10 cellular contexts compared by ENCODE assay signal in genomic region chr13:101149735-101150380, GRCh38.
DNase-seq lines count a peak whose midpoint lies in the region; ATAC-seq and TF ChIP-seq lines count a peak whose summit lies in the region.
"Had no signal": no experiment of that assay in that cellular context is flagged by ENCODE, and none has a peak within 500 bp of the region (broad histone marks: within the 10 kb centered on the region; RNA-seq: fewer than 3 reads in every experiment).

No MANE protein-coding gene starts in this region.

- TF ChIP-seq CTCF in dorsolateral prefrontal cortex (IDR thresholded peaks at IDR 0.05 in 54 of 56, conservative IDR thresholded peaks at IDR 0.05 in 2 of 56; ENCODE audit: low read depth in 1 of 56, partially characterized antibody in 56 of 56): peak in 32 of 56 donors; percentile 8 to 56 (median 27)
- TF ChIP-seq CTCF in retinal pigment epithelial cell (conservative IDR thresholded peaks at IDR 0.05; ENCODE audit: low read depth, low read length): peak; percentile 57

- no peaks in the 10 kb centered on the region for H3K4me1 Mint-ChIP-seq in activated naive CD8-positive, alpha-beta T cell treated with anti-CD3 and anti-CD28 coated beads, Interleukin-2, amount 50 U/mL, for 24 hours

- H3K36me3 Mint-ChIP-seq in activated naive CD8-positive, alpha-beta T cell treated with anti-CD3 and anti-CD28 coated beads, Interleukin-2, amount 50 U/mL, for 24 hours (ENCODE audit: low read depth): no peaks in the 10 kb centered on the region
- H3K36me3 Mint-ChIP-seq: IgD-negative memory B cell had no signal

- H3K27ac Mint-ChIP-seq in activated naive CD8-positive, alpha-beta T cell treated with anti-CD3 and anti-CD28 coated beads, Interleukin-2, amount 50 U/mL, for 24 hours: no peak overlapping the region
- H3K27ac Mint-ChIP-seq: B cell, IgD-negative memory B cell had no signal

- no peak overlapping the region for H3K4me3 Mint-ChIP-seq in activated naive CD8-positive, alpha-beta T cell treated with anti-CD3 and anti-CD28 coated beads, Interleukin-2, amount 50 U/mL, for 24 hours
- H3K4me3 Mint-ChIP-seq: B cell, IgD-negative memory B cell had no signal

- DNase-seq in NCI-H1417 (lab: John Stamatoyannopoulos, UW) (peak; percentile 36 to 65 (median 47)), NCI-H1417 treated with DMSO at 0.1 percent for 48 hours (lab: John Stamatoyannopoulos, UW) (no peak), NCI-H2171 (lab: John Stamatoyannopoulos, UW) (peak; percentile 21), dorsolateral prefrontal cortex (no peak), retinal pigment epithelial cell (ENCODE audit: low read depth) (no peak), GM19238 (ENCODE audit: insufficient read length, low spot score) (no peak), SIG-M5 (lab: John Stamatoyannopoulos, UW) (no peak)
- no peak for DNase-seq in activated naive CD8-positive, alpha-beta T cell treated with anti-CD3 and anti-CD28 coated beads, Interleukin-2, amount 50 U/mL, for 24 hours

- no peak overlapping the region for H3K4me3 ChIP-seq in dorsolateral prefrontal cortex
- H3K4me3 ChIP-seq in retinal pigment epithelial cell (ENCODE audit: low read length): no peak overlapping the region

- H3K27ac ChIP-seq in dorsolateral prefrontal cortex: no peak overlapping the region

- H3K27me3 Mint-ChIP-seq in activated naive CD8-positive, alpha-beta T cell treated with anti-CD3 and anti-CD28 coated beads, Interleukin-2, amount 50 U/mL, for 24 hours: peaks cover 22% of the 10 kb centered on the region

- H3K9me3 Mint-ChIP-seq in activated naive CD8-positive, alpha-beta T cell treated with anti-CD3 and anti-CD28 coated beads, Interleukin-2, amount 50 U/mL, for 24 hours: no peaks in the 10 kb centered on the region
- H3K9me3 Mint-ChIP-seq: IgD-negative memory B cell had no signal

- intact Hi-C loops in dorsolateral prefrontal cortex (cut with DNase I): loop anchor here (5.0 to 10.0 kb wide), 3 partner anchors 327 to 765 kb away; no protein-coding TSS in a partner anchor

- ATAC-seq in activated naive CD8-positive, alpha-beta T cell treated with anti-CD3 and anti-CD28 coated beads, Interleukin-2, amount 50 U/mL, for 24 hours: no peak

- H3K27me3 ChIP-seq in dorsolateral prefrontal cortex: no peaks in the 10 kb centered on the region

Comparison
In these comparisons a context has a peak if more than half of its experiments do, and no peak if none do; other contexts are left out.
1. DNase-seq: peak in NCI-H1417 (3 of 3) and NCI-H2171 (single experiment); none in NCI-H1417 treated with DMSO at 0.1 percent for 48 hours (single experiment), dorsolateral prefrontal cortex (0 of 10), retinal pigment epithelial cell (single experiment), GM19238 (single experiment), SIG-M5 (single experiment) and activated naive CD8-positive, alpha-beta T cell treated with anti-CD3 and anti-CD28 coated beads, Interleukin-2, amount 50 U/mL, for 24 hours (single experiment).